Comparison of ENCODE assay signal across 17 cellular contexts in genomic region chr2:98900721-98901120, GRCh38.
"Had no signal": no experiment of that assay in that cellular context is flagged by ENCODE, and none has a peak within 500 bp of the region (broad histone marks: within the 10 kb centered on the region; RNA-seq: fewer than 3 reads in every experiment).

No MANE protein-coding gene starts in this region.

- H3K9me3 Mint-ChIP-seq: activated CD8-positive, alpha-beta T cell treated with anti-CD3 and anti-CD28 coated beads for 36 hours; activated T-cell treated with anti-CD3 and anti-CD28 coated beads, Interleukin-2, amount 50 U/mL, for 72 hours; central memory CD8-positive, alpha-beta T cell; natural killer cell treated with Interleukin-12 subunit alpha and Interleukin-12 subunit beta and Interleukin-15 and Interleukin-18, amount 100 ng/mL, for 72 hours; stimulated activated effector memory CD8-positive, alpha-beta T cell treated with anti-CD3 and anti-CD28 coated beads, Interleukin-12 subunit alpha, Interleukin-12 subunit beta, amount 100 ng/mL, for 72 hours had no signal

- H3K4me1 Mint-ChIP-seq: central memory CD8-positive, alpha-beta T cell had no signal

- H3K4me1 ChIP-seq: stomach, testis had no signal

- H3K4me3 Mint-ChIP-seq: activated CD8-positive, alpha-beta T cell treated with anti-CD3 and anti-CD28 coated beads for 36 hours; activated T-cell treated with anti-CD3 and anti-CD28 coated beads, Interleukin-2, amount 50 U/mL, for 72 hours; central memory CD8-positive, alpha-beta T cell; natural killer cell treated with Interleukin-12 subunit alpha and Interleukin-12 subunit beta and Interleukin-15 and Interleukin-18, amount 100 ng/mL, for 72 hours; stimulated activated effector memory CD8-positive, alpha-beta T cell treated with anti-CD3 and anti-CD28 coated beads, Interleukin-12 subunit alpha, Interleukin-12 subunit beta, amount 100 ng/mL, for 72 hours had no signal

- ATAC-seq: activated CD8-positive, alpha-beta T cell treated with anti-CD3 and anti-CD28 coated beads for 36 hours; activated T-cell treated with anti-CD3 and anti-CD28 coated beads, Interleukin-2, amount 50 U/mL, for 72 hours; stimulated activated effector memory CD8-positive, alpha-beta T cell treated with anti-CD3 and anti-CD28 coated beads, Interleukin-12 subunit alpha, Interleukin-12 subunit beta, amount 100 ng/mL, for 72 hours had no signal

- H3K27ac ChIP-seq: brain microvascular endothelial cell, coronary artery, SK-N-MC, stomach, testis had no signal

- H3K27me3 Mint-ChIP-seq: activated CD8-positive, alpha-beta T cell treated with anti-CD3 and anti-CD28 coated beads for 36 hours; central memory CD8-positive, alpha-beta T cell had no signal

- H3K27me3 ChIP-seq: brain microvascular endothelial cell, stomach, testis had no signal

- H3K9me3 ChIP-seq: stomach, testis had no signal

- H3K27ac Mint-ChIP-seq: activated CD8-positive, alpha-beta T cell treated with anti-CD3 and anti-CD28 coated beads for 36 hours; activated T-cell treated with anti-CD3 and anti-CD28 coated beads, Interleukin-2, amount 50 U/mL, for 72 hours; natural killer cell treated with Interleukin-12 subunit alpha and Interleukin-12 subunit beta and Interleukin-15 and Interleukin-18, amount 100 ng/mL, for 72 hours; stimulated activated effector memory CD8-positive, alpha-beta T cell treated with anti-CD3 and anti-CD28 coated beads, Interleukin-12 subunit alpha, Interleukin-12 subunit beta, amount 100 ng/mL, for 72 hours had no signal

- H3K4me3 ChIP-seq: coronary artery, SK-N-MC, smooth muscle cell, stomach, testis had no signal

- H3K36me3 ChIP-seq: brain microvascular endothelial cell, stomach had no signal

- H3K36me3 Mint-ChIP-seq: natural killer cell treated with Interleukin-12 subunit alpha and Interleukin-12 subunit beta and Interleukin-15 and Interleukin-18, amount 100 ng/mL, for 72 hours; stimulated activated effector memory CD8-positive, alpha-beta T cell treated with anti-CD3 and anti-CD28 coated beads, Interleukin-12 subunit alpha, Interleukin-12 subunit beta, amount 100 ng/mL, for 72 hours had no signal

- DNase-seq: activated CD4-positive, alpha-beta T cell treated with anti-CD3 and anti-CD28 coated beads for 4 hours; activated CD8-positive, alpha-beta T cell treated with anti-CD3 and anti-CD28 coated beads for 36 hours; activated naive CD4-positive, alpha-beta T cell treated with anti-CD3 and anti-CD28 coated beads, Interleukin-2, amount 50 U/mL, for 16 hours; activated T-cell treated with anti-CD3 and anti-CD28 coated beads, Interleukin-2, amount 50 U/mL, for 72 hours; aorta; brain microvascular endothelial cell; erythroblast; retina; stimulated activated CD4-positive, alpha-beta T cell treated with anti-CD3 and anti-CD28 coated beads, Interleukin-4, amount 100 ng/mL, for 24 hours; stomach; testis had no signal
